ENCODE assay signal across 8 cellular contexts in the genomic region with DNA sequence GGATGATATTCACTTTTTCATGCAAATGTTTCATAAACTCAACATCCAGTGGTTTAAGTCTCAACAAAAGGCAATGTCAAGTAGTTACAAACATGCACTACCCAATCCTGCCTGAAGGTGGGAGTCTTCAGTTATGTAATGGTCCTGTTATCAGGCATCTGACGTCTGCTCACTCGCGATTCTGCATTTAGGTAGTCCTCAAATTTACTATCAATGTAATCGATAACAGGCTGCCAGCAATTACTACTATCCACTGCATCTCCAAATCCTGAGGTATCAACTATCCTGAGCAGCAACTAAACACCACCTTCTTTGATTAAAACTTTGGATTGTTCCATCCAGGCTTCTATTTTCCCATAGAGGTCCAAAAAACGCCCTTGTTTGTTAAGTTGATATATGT. TPM values are rescaled to one million over a fixed set of nuclear protein-coding genes. Genes with fewer than 3 reads are reported as not detected.
A peak's percentile ranks its signal among the peaks of the same experiment; 100 is the strongest.
DNase-seq lines count a peak whose midpoint lies in the region; ATAC-seq, FAIRE-seq and TF ChIP-seq lines count a peak whose summit lies in the region.

No MANE protein-coding gene starts in this region.

- DNase-seq in D341Med (ENCODE audit: low spot score), result peak; percentile 48
- peak in 42 of 76 experiments; percentile 1 to 49 (median 18) for DNase-seq in HUDEP-2 (lab: John Stamatoyannopoulos, UW; ENCODE audit: unreplicated experiment in 76 of 76)
- no peak for DNase-seq in RWPE2 (ENCODE audit: low spot score)
- DNase-seq in astrocyte of the hippocampus (ENCODE audit: low read depth, low spot score), result peak; percentile 71
- peak; percentile 6 for DNase-seq in stimulated activated CD4-positive, alpha-beta T cell treated with anti-CD3 and anti-CD28 coated beads, Interleukin-2, amount 100 ng/mL, for 4 hours (ENCODE audit: low read depth)
- no peak for DNase-seq in GM12892 (ENCODE audit: insufficient read length)

- no peak for TF ChIP-seq POLR2A in GM12892 (IDR thresholded peaks at IDR 0.05; ENCODE audit: low read depth, low read length)

- no peaks in the 10 kb centered on the region for H3K36me3 ChIP-seq in RWPE2 (ENCODE audit: low read depth)

- peak; percentile 81 for TF ChIP-seq CTCF in RWPE2 (IDR thresholded peaks at IDR 0.05; ENCODE audit: poor library complexity, severe bottlenecking)

- H3K27me3 ChIP-seq in RWPE2 (ENCODE audit: insufficient read depth, poor library complexity, severe bottlenecking), result no peaks in the 10 kb centered on the region

- H3K27ac ChIP-seq in RWPE2 (ENCODE audit: poor library complexity, severe bottlenecking), result no peak overlapping the region

- H3K9me3 ChIP-seq in RWPE2 (ENCODE audit: severe bottlenecking), result no peaks in the 10 kb centered on the region

- no peaks in the 10 kb centered on the region for H3K4me1 ChIP-seq in RWPE2 (ENCODE audit: insufficient read depth, poor library complexity, severe bottlenecking)

- ATAC-seq in RWPE2 (ENCODE audit: low read depth) (peak; percentile 51; the same call in 1 of the 3 replicates), HG02938 (IDR thresholded peaks at IDR 0.05; ENCODE audit: unreplicated experiment) (no peak)

- no peak overlapping the region for H3K4me3 ChIP-seq in RWPE2 (ENCODE audit: severe bottlenecking)

- FAIRE-seq in islet of Langerhans (lab: Jason Lieb, UNC) (peak; percentile 74), GM12892 (lab: Jason Lieb, UNC) (no peak)

RNA-seq across cellular contexts. Expression of a gene that starts 51.2 kb away (rescaled TPM):
- polyA plus RNA-seq in GM12892 (2012; ENCODE audit: missing spikeins), result not detected

Comparison
In these comparisons a context has a peak if more than half of its experiments do, and no peak if none do; other contexts are left out.
1. DNase-seq: peak in D341Med (single experiment), HUDEP-2 (42 of 76), astrocyte of the hippocampus (single experiment) and stimulated activated CD4-positive, alpha-beta T cell treated with anti-CD3 and anti-CD28 coated beads, Interleukin-2, amount 100 ng/mL, for 4 hours (single experiment); none in RWPE2 (single experiment) and GM12892 (single experiment).